In genomic region chr10:133246236-133246626, GRCh38 we compare ENCODE assay signal across 21 cellular contexts. TPM values are rescaled to one million over a fixed set of nuclear protein-coding genes. Genes with fewer than 3 reads are reported as not detected.
"Had no signal": no experiment of that assay in that cellular context is flagged by ENCODE, and none has a peak within 500 bp of the region (broad histone marks: within the 10 kb centered on the region; RNA-seq: fewer than 3 reads in every experiment).

No MANE protein-coding gene starts in this region.

- H3K9me3 Mint-ChIP-seq: natural killer cell, neural crest cell had no signal

- FAIRE-seq: small intestine, urothelium cell line had no signal

- H3K9me3 ChIP-seq: esophagus squamous epithelium, heart right ventricle, mucosa of descending colon, ovary had no signal

- H3K36me3 ChIP-seq: esophagus squamous epithelium, heart right ventricle, ovary had no signal

- H3K27ac ChIP-seq: epithelial cell of prostate, esophagus squamous epithelium, foreskin keratinocyte, heart right ventricle had no signal

- H3K27me3 ChIP-seq: ovary had no signal

- H3K36me3 Mint-ChIP-seq: natural killer cell had no signal

- ATAC-seq: heart right ventricle, right cardiac atrium had no signal

- H3K4me3 ChIP-seq: esophagus squamous epithelium, heart right ventricle, mucosa of descending colon, ovary had no signal

- H3K4me1 ChIP-seq: foreskin keratinocyte had no signal

- H3K27ac Mint-ChIP-seq: natural killer cell, progenitor cell of endocrine pancreas had no signal

- H3K4me3 Mint-ChIP-seq: natural killer cell, neural crest cell had no signal

- DNase-seq: effector memory CD4-positive, alpha-beta T cell; esophagus squamous epithelium; foreskin keratinocyte; heart right ventricle; mammary epithelial cell; natural killer cell; nucleus accumbens; stimulated activated CD4-positive, alpha-beta T cell treated with anti-CD3 and anti-CD28 coated beads, Interleukin-12 subunit alpha, Interleukin-12 subunit beta, amount 100 ng/mL, for 4 hours; stimulated activated CD4-positive, alpha-beta T cell treated with anti-CD3 and anti-CD28 coated beads, Interleukin-2, amount 100 ng/mL, for 48 hours; stimulated activated naive CD4-positive, alpha-beta T cell treated with Interleukin-2 at 50 U/mL for 16 hours; trophoblast cell had no signal

RNA-seq across cellular contexts. Expression of gene VENTX, which starts 8.6 kb away (rescaled TPM):
- total RNA-seq: foreskin keratinocyte, mammary epithelial cell, neural crest cell had no signal
- polyA plus RNA-seq: foreskin keratinocyte, mammary epithelial cell had no signal

RNA-seq across cellular contexts. Expression of gene UTF1, which starts 16.2 kb away (rescaled TPM):
- total RNA-seq: esophagus squamous epithelium, foreskin keratinocyte, heart right ventricle, left lobe of liver, lower leg skin, mammary epithelial cell, mucosa of descending colon, neural crest cell, progenitor cell of endocrine pancreas, right cardiac atrium had no signal
- polyA plus RNA-seq: foreskin keratinocyte, heart right ventricle, mammary epithelial cell, right cardiac atrium, small intestine had no signal
